In the genomic region with DNA sequence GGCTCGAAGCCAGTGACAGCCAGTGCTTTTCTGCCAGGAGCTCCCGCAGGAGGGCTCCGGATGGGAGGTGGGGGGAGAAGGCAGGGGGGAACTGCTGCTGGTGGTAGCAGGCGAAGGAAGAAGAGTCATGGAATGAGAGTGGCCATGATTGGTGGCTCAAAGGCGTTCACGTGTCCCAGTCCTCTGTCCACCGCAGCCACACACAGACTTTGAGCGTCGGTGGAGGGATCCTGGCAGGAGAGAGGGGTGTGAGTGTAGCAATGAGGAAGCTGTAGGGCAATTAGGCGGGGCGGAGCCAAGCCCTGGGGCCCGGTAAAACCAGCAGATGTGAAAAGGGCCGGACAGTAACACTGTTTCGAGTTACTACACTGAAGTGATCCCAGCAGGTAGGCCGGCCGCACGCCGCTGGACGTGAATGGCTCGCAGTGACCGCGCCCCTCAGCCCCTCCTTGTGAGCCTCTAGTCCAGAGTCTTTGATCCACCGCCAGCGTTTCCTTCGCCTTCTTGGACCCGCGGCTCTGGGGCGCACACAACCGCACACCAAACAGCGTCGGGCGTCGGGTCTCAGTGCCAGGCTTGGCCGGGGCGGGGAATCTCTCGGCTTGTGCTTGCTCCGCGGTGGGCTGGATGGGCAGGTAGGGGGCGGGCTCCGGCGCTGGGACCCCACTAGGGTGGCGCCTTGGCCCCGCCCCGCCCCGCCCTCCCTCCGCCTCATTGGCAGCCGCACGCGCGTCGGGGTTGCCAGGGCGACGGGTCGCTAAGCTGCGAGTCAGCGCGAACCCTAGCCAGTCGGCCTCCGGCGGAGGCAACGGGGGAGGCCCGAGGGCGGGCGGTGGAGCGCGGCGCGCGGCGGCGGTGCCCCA, we compare ENCODE assay signal across 1 cellular context.
TF ChIP-seq lines count a peak whose summit lies in the region.

A gene (plus strand): TSS at position 788 of the 863 bp plus-strand sequence. CDS start 250 bp downstream, outside the sequence.

TF ChIP-seq in HepG2, 621 proteins besides CTCF, POLR2A, EP300 and RAD21 (continued from another document):
- TF ChIP-seq, protein P1, sequence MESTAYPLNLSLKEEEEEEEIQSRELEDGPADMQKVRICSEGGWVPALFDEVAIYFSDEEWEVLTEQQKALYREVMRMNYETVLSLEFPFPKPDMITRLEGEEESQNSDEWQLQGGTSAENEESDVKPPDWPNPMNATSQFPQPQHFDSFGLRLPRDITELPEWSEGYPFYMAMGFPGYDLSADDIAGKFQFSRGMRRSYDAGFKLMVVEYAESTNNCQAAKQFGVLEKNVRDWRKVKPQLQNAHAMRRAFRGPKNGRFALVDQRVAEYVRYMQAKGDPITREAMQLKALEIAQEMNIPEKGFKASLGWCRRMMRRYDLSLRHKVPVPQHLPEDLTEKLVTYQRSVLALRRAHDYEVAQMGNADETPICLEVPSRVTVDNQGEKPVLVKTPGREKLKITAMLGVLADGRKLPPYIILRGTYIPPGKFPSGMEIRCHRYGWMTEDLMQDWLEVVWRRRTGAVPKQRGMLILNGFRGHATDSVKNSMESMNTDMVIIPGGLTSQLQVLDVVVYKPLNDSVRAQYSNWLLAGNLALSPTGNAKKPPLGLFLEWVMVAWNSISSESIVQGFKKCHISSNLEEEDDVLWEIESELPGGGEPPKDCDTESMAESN (CRISPR knock-in tag; conservative IDR thresholded peaks at IDR 0.05) = no peak
- TF ChIP-seq ZNF614 (CRISPR knock-in tag; IDR thresholded peaks at IDR 0.05; ENCODE audit: borderline replicate concordance) (no peak), EZH2 (conservative IDR thresholded peaks at IDR 0.05; ENCODE audit: low read depth, low read length) (peak; percentile 87), SALL1 (CRISPR knock-in tag; IDR thresholded peaks at IDR 0.05) (peak; percentile 9; the same call in 1 of the 2 replicates), RFX1 (IDR thresholded peaks at IDR 0.05) (peak; percentile 31; the same call in 1 of the 2 replicates), SALL2 (CRISPR knock-in tag; IDR thresholded peaks at IDR 0.05) (0 out of 2 replicates have a peak, but pooled peaks have one; percentile 15), ZMAT3 (CRISPR knock-in tag; conservative IDR thresholded peaks at IDR 0.05) (no peak), RFX3 (CRISPR knock-in tag; IDR thresholded peaks at IDR 0.05) (peak; percentile 70), TCF7 (IDR thresholded peaks at IDR 0.05; ENCODE audit: low read depth) (peak; percentile 71), SAP130 (CRISPR knock-in tag; IDR thresholded peaks at IDR 0.05; ENCODE audit: low read depth) (peak; percentile 35), HOXA3 (CRISPR knock-in tag; IDR thresholded peaks at IDR 0.05) (0 out of 2 replicates have a peak, but pooled peaks have one; percentile 15), ZNF777 (CRISPR knock-in tag; IDR thresholded peaks at IDR 0.05) (peak; percentile 77), MYC (CRISPR knock-in tag; IDR thresholded peaks at IDR 0.05; ENCODE audit: borderline replicate concordance) (0 out of 2 replicates have a peak, but pooled peaks have one; percentile 23)
- TF ChIP-seq, protein P2, sequence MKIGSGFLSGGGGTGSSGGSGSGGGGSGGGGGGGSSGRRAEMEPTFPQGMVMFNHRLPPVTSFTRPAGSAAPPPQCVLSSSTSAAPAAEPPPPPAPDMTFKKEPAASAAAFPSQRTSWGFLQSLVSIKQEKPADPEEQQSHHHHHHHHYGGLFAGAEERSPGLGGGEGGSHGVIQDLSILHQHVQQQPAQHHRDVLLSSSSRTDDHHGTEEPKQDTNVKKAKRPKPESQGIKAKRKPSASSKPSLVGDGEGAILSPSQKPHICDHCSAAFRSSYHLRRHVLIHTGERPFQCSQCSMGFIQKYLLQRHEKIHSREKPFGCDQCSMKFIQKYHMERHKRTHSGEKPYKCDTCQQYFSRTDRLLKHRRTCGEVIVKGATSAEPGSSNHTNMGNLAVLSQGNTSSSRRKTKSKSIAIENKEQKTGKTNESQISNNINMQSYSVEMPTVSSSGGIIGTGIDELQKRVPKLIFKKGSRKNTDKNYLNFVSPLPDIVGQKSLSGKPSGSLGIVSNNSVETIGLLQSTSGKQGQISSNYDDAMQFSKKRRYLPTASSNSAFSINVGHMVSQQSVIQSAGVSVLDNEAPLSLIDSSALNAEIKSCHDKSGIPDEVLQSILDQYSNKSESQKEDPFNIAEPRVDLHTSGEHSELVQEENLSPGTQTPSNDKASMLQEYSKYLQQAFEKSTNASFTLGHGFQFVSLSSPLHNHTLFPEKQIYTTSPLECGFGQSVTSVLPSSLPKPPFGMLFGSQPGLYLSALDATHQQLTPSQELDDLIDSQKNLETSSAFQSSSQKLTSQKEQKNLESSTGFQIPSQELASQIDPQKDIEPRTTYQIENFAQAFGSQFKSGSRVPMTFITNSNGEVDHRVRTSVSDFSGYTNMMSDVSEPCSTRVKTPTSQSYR (CRISPR knock-in tag; IDR thresholded peaks at IDR 0.05; ENCODE audit: borderline replicate concordance) = no peak
- TF ChIP-seq, protein P3, sequence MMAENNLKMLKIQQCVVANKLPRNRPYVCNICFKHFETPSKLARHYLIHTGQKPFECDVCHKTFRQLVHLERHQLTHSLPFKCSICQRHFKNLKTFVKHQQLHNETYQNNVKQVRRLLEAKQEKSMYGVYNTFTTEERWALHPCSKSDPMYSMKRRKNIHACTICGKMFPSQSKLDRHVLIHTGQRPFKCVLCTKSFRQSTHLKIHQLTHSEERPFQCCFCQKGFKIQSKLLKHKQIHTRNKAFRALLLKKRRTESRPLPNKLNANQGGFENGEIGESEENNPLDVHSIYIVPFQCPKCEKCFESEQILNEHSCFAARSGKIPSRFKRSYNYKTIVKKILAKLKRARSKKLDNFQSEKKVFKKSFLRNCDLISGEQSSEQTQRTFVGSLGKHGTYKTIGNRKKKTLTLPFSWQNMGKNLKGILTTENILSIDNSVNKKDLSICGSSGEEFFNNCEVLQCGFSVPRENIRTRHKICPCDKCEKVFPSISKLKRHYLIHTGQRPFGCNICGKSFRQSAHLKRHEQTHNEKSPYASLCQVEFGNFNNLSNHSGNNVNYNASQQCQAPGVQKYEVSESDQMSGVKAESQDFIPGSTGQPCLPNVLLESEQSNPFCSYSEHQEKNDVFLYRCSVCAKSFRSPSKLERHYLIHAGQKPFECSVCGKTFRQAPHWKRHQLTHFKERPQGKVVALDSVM (CRISPR knock-in tag; IDR thresholded peaks at IDR 0.05) = peak; percentile 94
TF ChIP-seq in HepG2: peak in this region for 13.
